8 cellular contexts compared by ENCODE assay signal in genomic region chr14:64337901-64338615, GRCh38. TPM values are rescaled to one million over a fixed set of nuclear protein-coding genes. Genes with fewer than 3 reads are reported as not detected.
DNase-seq lines count a peak whose midpoint lies in the region; ATAC-seq lines count a peak whose summit lies in the region.

No MANE protein-coding gene starts in this region.

- peak overlapping the region; percentile 88 for H2AFZ ChIP-seq in neuron (ENCODE audit: low read depth, low read length)

- peak overlapping the region; percentile 81 for H3K4me3 Mint-ChIP-seq in activated T-helper 1 cell treated with anti-CD3 and anti-CD28 coated beads, Interleukin-12 subunit alpha, Interleukin-12 subunit beta, Interleukin-2, Interleukin-4 antibody, amounts not matched to agents 30 ng/mL and 10 ng/mL and 1 ng/mL, durations not matched to agents 14 hours and 24 hours and 36 hours

- peaks cover 26% of the 10 kb centered on the region for H3K4me1 Mint-ChIP-seq in activated T-helper 1 cell treated with anti-CD3 and anti-CD28 coated beads, Interleukin-12 subunit alpha, Interleukin-12 subunit beta, Interleukin-2, Interleukin-4 antibody, amounts not matched to agents 30 ng/mL and 10 ng/mL and 1 ng/mL, durations not matched to agents 14 hours and 24 hours and 36 hours (ENCODE audit: low read depth)

- peaks cover 3% of the 10 kb centered on the region for H3K9me3 ChIP-seq in neuron (ENCODE audit: low read length)

- peak overlapping the region; percentile 84 for H3K27ac Mint-ChIP-seq in activated T-helper 1 cell treated with anti-CD3 and anti-CD28 coated beads, Interleukin-12 subunit alpha, Interleukin-12 subunit beta, Interleukin-2, Interleukin-4 antibody, amounts not matched to agents 30 ng/mL and 10 ng/mL and 1 ng/mL, durations not matched to agents 14 hours and 24 hours and 36 hours

- peaks cover 13% of the 10 kb centered on the region for H3K4me1 ChIP-seq in neuron (ENCODE audit: insufficient read depth, low read length)

- peaks cover 7% of the 10 kb centered on the region for H3K36me3 Mint-ChIP-seq in activated T-helper 1 cell treated with anti-CD3 and anti-CD28 coated beads, Interleukin-12 subunit alpha, Interleukin-12 subunit beta, Interleukin-2, Interleukin-4 antibody, amounts not matched to agents 30 ng/mL and 10 ng/mL and 1 ng/mL, durations not matched to agents 14 hours and 24 hours and 36 hours (ENCODE audit: low read depth)

- peak overlapping the region; percentile 79 for H3K4me3 ChIP-seq in neuron (ENCODE audit: low read length)

- H3K27me3 Mint-ChIP-seq in activated T-helper 1 cell treated with anti-CD3 and anti-CD28 coated beads, Interleukin-12 subunit alpha, Interleukin-12 subunit beta, Interleukin-2, Interleukin-4 antibody, amounts not matched to agents 30 ng/mL and 10 ng/mL and 1 ng/mL, durations not matched to agents 14 hours and 24 hours and 36 hours (ENCODE audit: insufficient read depth): no peaks in the 10 kb centered on the region

- ATAC-seq in GM19455 (IDR thresholded peaks at IDR 0.05; ENCODE audit: unreplicated experiment) (peak; percentile 51), HG03520 (IDR thresholded peaks at IDR 0.05; ENCODE audit: unreplicated experiment) (peak; percentile 62)

- H3K27me3 ChIP-seq in neuron (ENCODE audit: insufficient read depth, low read length): no peaks in the 10 kb centered on the region

- H3K9me3 Mint-ChIP-seq in activated T-helper 1 cell treated with anti-CD3 and anti-CD28 coated beads, Interleukin-12 subunit alpha, Interleukin-12 subunit beta, Interleukin-2, Interleukin-4 antibody, amounts not matched to agents 30 ng/mL and 10 ng/mL and 1 ng/mL, durations not matched to agents 14 hours and 24 hours and 36 hours: peaks cover 16% of the 10 kb centered on the region

- intact Hi-C loops in activated T-helper 1 cell treated with anti-CD3 and anti-CD28 coated beads, Interleukin-12 subunit alpha, Interleukin-12 subunit beta, Interleukin-2, Interleukin-4 antibody, amounts not matched to agents 30 ng/mL and 10 ng/mL and 1 ng/mL, durations not matched to agents 14 hours and 24 hours and 36 hours (cut with micrococcal nuclease): loop anchor here (1.0 to 5.0 kb wide), 6 partner anchors 50 to 697 kb away; partner anchors contain the start of genes CHURC1, HSPA2, MTHFD1 and SYNE2

- no peaks in the 10 kb centered on the region for H3K36me3 ChIP-seq in neuron (ENCODE audit: insufficient read depth, low read length)

- DNase-seq in Daoy (ENCODE audit: low read depth) (peak; percentile 75), NCI-H510A (lab: John Stamatoyannopoulos, UW) (peak; percentile 87), germinal center (ENCODE audit: low spot score) (peak; percentile 5)
- DNase-seq in activated T-helper 1 cell treated with anti-CD3 and anti-CD28 coated beads, Interleukin-12 subunit alpha, Interleukin-12 subunit beta, Interleukin-2, Interleukin-4 antibody, amounts not matched to agents 30 ng/mL and 10 ng/mL and 1 ng/mL, durations not matched to agents 14 hours and 24 hours and 36 hours (ENCODE audit: low spot score): no peak
- no peak for DNase-seq in central memory CD4-positive, alpha-beta T cell

RNA-seq across cellular contexts. Expression of gene ESR2, which starts 43.9 kb away (rescaled TPM):
- 0.74 TPM in 1 of 2 replicates, not detected in the other for total RNA-seq in Daoy (2014; rRNA removed; shearing (Covaris generic))
- 0.10 and 0.15 TPM in 2 replicates for total RNA-seq in activated T-helper 1 cell treated with anti-CD3 and anti-CD28 coated beads, Interleukin-12 subunit alpha, Interleukin-12 subunit beta, Interleukin-2, Interleukin-4 antibody, amounts not matched to agents 30 ng/mL and 10 ng/mL and 1 ng/mL, durations not matched to agents 14 hours and 24 hours and 36 hours

RNA-seq across cellular contexts. Expression of gene MTHFD1, which starts 50.1 kb away (rescaled TPM):
- total RNA-seq in Daoy (2014; rRNA removed; shearing (Covaris generic)): 50.9 and 63.7 TPM in 2 replicates
- total RNA-seq in activated T-helper 1 cell treated with anti-CD3 and anti-CD28 coated beads, Interleukin-12 subunit alpha, Interleukin-12 subunit beta, Interleukin-2, Interleukin-4 antibody, amounts not matched to agents 30 ng/mL and 10 ng/mL and 1 ng/mL, durations not matched to agents 14 hours and 24 hours and 36 hours: 241 and 244 TPM in 2 replicates

Comparison
In these comparisons a context has a peak if more than half of its experiments do, and no peak if none do; other contexts are left out.
1. DNase-seq: peak in Daoy (single experiment), NCI-H510A (single experiment) and germinal center (single experiment); none in activated T-helper 1 cell treated with anti-CD3 and anti-CD28 coated beads, Interleukin-12 subunit alpha, Interleukin-12 subunit beta, Interleukin-2, Interleukin-4 antibody, amounts not matched to agents 30 ng/mL and 10 ng/mL and 1 ng/mL, durations not matched to agents 14 hours and 24 hours and 36 hours (single experiment) and central memory CD4-positive, alpha-beta T cell (single experiment).